Comparison of ENCODE assay signal across 14 cellular contexts in the genomic region with DNA sequence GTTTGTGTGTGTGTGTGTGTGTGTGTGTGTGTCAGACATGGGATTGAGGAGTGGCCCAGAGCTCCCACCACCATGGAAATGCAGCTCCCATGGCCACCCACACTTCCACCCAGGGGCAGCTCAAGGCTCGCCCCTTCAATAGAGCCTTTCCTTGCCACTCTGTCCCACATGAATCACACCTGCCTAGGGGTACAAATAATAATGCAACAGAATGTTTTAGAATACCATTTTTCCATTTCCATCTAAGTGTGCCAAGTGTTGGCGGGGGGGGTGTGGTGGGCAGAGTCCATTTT. TPM values are rescaled to one million over a fixed set of nuclear protein-coding genes. Genes with fewer than 3 reads are reported as not detected.
DNase-seq lines count a peak whose midpoint lies in the region; ATAC-seq, FAIRE-seq and TF ChIP-seq lines count a peak whose summit lies in the region.
"Not testable (repeated sequence)": the region's sequence is repeated elsewhere in the genome, so short reads cannot be mapped to it uniquely, and the experiment has no call there.
"Had no signal": no experiment of that assay in that cellular context is flagged by ENCODE, and none has a peak within 500 bp of the region (broad histone marks: within the 10 kb centered on the region; RNA-seq: fewer than 3 reads in every experiment).

No MANE protein-coding gene starts in this region.

- H3K9me3 Mint-ChIP-seq in activated CD4-positive, alpha-beta T cell treated with anti-CD3 and anti-CD28 coated beads, Interleukin-2, amount 10 ng/mL, durations not matched to agents 24 days and 14 days; naive thymus-derived CD4-positive, alpha-beta T cell: not testable (repeated sequence)

- not testable (repeated sequence) for TF ChIP-seq RAD21 in HCT116 (IDR thresholded peaks at IDR 0.05; ENCODE audit: low read depth)

- H3K79me2 ChIP-seq in HCT116 (ENCODE audit: insufficient read depth, low read length): not testable (repeated sequence)

- TF ChIP-seq EP300 in gastroesophageal sphincter (IDR thresholded peaks at IDR 0.05): not testable (repeated sequence)

- H3K4me1 Mint-ChIP-seq in activated CD4-positive, alpha-beta T cell treated with anti-CD3 and anti-CD28 coated beads, Interleukin-2, amount 10 ng/mL, durations not matched to agents 24 days and 14 days; naive thymus-derived CD4-positive, alpha-beta T cell: not testable (repeated sequence)

- 88% methylated on average over 1 of the region's 2 CpGs; no CpG with 5 or more reads in 1 of the 2 donors for WGBS in gastroesophageal sphincter (ENCODE audit: low coverage in 1 of 2), 2 donors

- H3K9ac ChIP-seq in HCT116 (ENCODE audit: low read length); kidney (ENCODE audit: low read length in 2 of 2): not testable (repeated sequence)

- not testable (repeated sequence) for H3K4me3 Mint-ChIP-seq in activated CD4-positive, alpha-beta T cell treated with anti-CD3 and anti-CD28 coated beads, Interleukin-2, amount 10 ng/mL, durations not matched to agents 24 days and 14 days; naive thymus-derived CD4-positive, alpha-beta T cell

- POLR2A ChIA-PET in A673 (lab: Charles Lee; ENCODE audit: low non-redundant PET) (interaction anchor here (0.6 kb wide), 1 partner anchor 192 kb away, joined by 3 read pairs; no protein-coding TSS in a partner anchor), HCT116 (lab: Charles Lee) (interaction anchor here (0.6 kb wide), 1 partner anchor 74 kb away, joined by 3 read pairs; no protein-coding TSS in a partner anchor)
- POLR2A ChIA-PET in Panc1 (lab: Charles Lee); naive thymus-derived CD4-positive, alpha-beta T cell (lab: Charles Lee): not testable (repeated sequence)

- in situ Hi-C loops in Panc1 (cut with HindIII; ENCODE audit: low pct_unique_long_range_greater_than_20kb, low sequenced_read_pairs): not testable (repeated sequence)

- H3K36me3 Mint-ChIP-seq in activated CD4-positive, alpha-beta T cell treated with anti-CD3 and anti-CD28 coated beads, Interleukin-2, amount 10 ng/mL, durations not matched to agents 24 days and 14 days (ENCODE audit: low read depth); naive thymus-derived CD4-positive, alpha-beta T cell: not testable (repeated sequence)

- not testable (repeated sequence) for H3K27ac Mint-ChIP-seq in activated CD4-positive, alpha-beta T cell treated with anti-CD3 and anti-CD28 coated beads, Interleukin-2, amount 10 ng/mL, durations not matched to agents 24 days and 14 days; naive thymus-derived CD4-positive, alpha-beta T cell

- RAD21 ChIA-PET in HCT116 (lab: Charles Lee; ENCODE audit: low non-redundant PET in 1 of 2, low total read pairs in 2 of 2, uncharacterized antibody in 2 of 2, unreplicated experiment in 2 of 2): interaction anchor here (0.6 to 1.2 kb wide), 2 partner anchors 60 to 178 kb away, joined by 3 to 4 read pairs; no protein-coding TSS in a partner anchor

- H4K20me1 ChIP-seq in HCT116 (ENCODE audit: insufficient read depth): not testable (repeated sequence)

- FAIRE-seq in kidney (lab: Jason Lieb, UNC): not testable (repeated sequence)

- H3K36me3 ChIP-seq in A673 (ENCODE audit: insufficient read depth, low read length, poor library complexity, severe bottlenecking); HCT116 (ENCODE audit: control insufficient read depth in 1 of 2, insufficient read depth in 2 of 2, low read length in 2 of 2); Panc1 (ENCODE audit: control insufficient read depth, insufficient read depth, low read length); gastroesophageal sphincter; kidney (ENCODE audit: control insufficient read depth in 1 of 2, insufficient read depth in 2 of 2, low read length in 2 of 2); naive thymus-derived CD4-positive, alpha-beta T cell (ENCODE audit: control insufficient read depth in 2 of 3, insufficient read depth in 3 of 3, low read length in 3 of 3); upper lobe of right lung: not testable (repeated sequence)

- not testable (repeated sequence) for H3K4me3 ChIP-seq in A673 (ENCODE audit: low read depth, low read length, poor library complexity, severe bottlenecking); HCT116 (replicated peaks in 1 of 2; ENCODE audit: low read depth in 1 of 2, low read length in 2 of 2); Panc1 (ENCODE audit: low read depth in 2 of 2, low read length in 2 of 2); gastroesophageal sphincter; kidney (ENCODE audit: low read length in 2 of 2); naive thymus-derived CD4-positive, alpha-beta T cell (ENCODE audit: low read length); upper lobe of right lung

- TF ChIP-seq CTCF in A673 (conservative IDR thresholded peaks at IDR 0.05; ENCODE audit: low read depth, low read length); HCT116 (IDR thresholded peaks at IDR 0.05 in 2 of 3, conservative IDR thresholded peaks at IDR 0.05 in 1 of 3; ENCODE audit: borderline replicate concordance in 1 of 3, insufficient read depth in 1 of 3, low read depth in 2 of 3, low read length in 2 of 3); Panc1 (IDR thresholded peaks at IDR 0.05); gastroesophageal sphincter (IDR thresholded peaks at IDR 0.05); kidney (IDR thresholded peaks at IDR 0.05; ENCODE audit: borderline replicate concordance, extremely low read depth, insufficient read depth); upper lobe of right lung (IDR thresholded peaks at IDR 0.05): not testable (repeated sequence)

- not testable (repeated sequence) for H2AFZ ChIP-seq in HCT116 (ENCODE audit: low read depth, low read length, poor library complexity, severe bottlenecking)

- not testable (repeated sequence) for H3K27me3 ChIP-seq in A673 (replicated peaks; ENCODE audit: insufficient read depth, low read depth, low read length, poor library complexity); HCT116 (ENCODE audit: insufficient read depth, low read length); Panc1 (ENCODE audit: control insufficient read depth, insufficient read depth, low read length); gastroesophageal sphincter; naive thymus-derived CD4-positive, alpha-beta T cell (ENCODE audit: control insufficient read depth in 2 of 2, insufficient read depth in 2 of 2, low read length in 2 of 2); upper lobe of right lung

- CTCF ChIA-PET in A673 (lab: Charles Lee): interaction anchor here (0.6 kb wide), 1 partner anchor 113 kb away, joined by 3 read pairs; no protein-coding TSS in a partner anchor
- CTCF ChIA-PET in HCT116 (lab: Charles Lee): interaction anchor here (0.7 kb wide), 2 partner anchors 105 to 113 kb away, joined by 4 to 6 read pairs; no protein-coding TSS in a partner anchor
- CTCF ChIA-PET in Panc1 (lab: Charles Lee): interaction anchor here (0.6 kb wide), 1 partner anchor 113 kb away, joined by 3 read pairs; no protein-coding TSS in a partner anchor
- CTCF ChIA-PET in naive thymus-derived CD4-positive, alpha-beta T cell (lab: Charles Lee): not testable (repeated sequence)

- H3K4me1 ChIP-seq in A673 (ENCODE audit: insufficient read depth, low read length, poor library complexity, severe bottlenecking); HCT116 (ENCODE audit: control insufficient read depth in 1 of 2, insufficient read depth in 2 of 2, low read length in 2 of 2); Panc1 (ENCODE audit: control insufficient read depth, insufficient read depth, low read length); gastroesophageal sphincter; kidney (ENCODE audit: control insufficient read depth in 1 of 2, insufficient read depth in 1 of 2, low read depth in 1 of 2, low read length in 2 of 2); naive thymus-derived CD4-positive, alpha-beta T cell (ENCODE audit: control insufficient read depth in 2 of 2, insufficient read depth in 2 of 2, low read length in 2 of 2); upper lobe of right lung: not testable (repeated sequence)

- not testable (repeated sequence) for H3K9me2 ChIP-seq in HCT116 (ENCODE audit: insufficient read depth)

- TF ChIP-seq POLR2A in HCT116 (IDR thresholded peaks at IDR 0.05; ENCODE audit: borderline replicate concordance, extremely low read depth, insufficient read depth, insufficient read length); gastroesophageal sphincter (IDR thresholded peaks at IDR 0.05): not testable (repeated sequence)

- not testable (repeated sequence) for BruUV-seq in A673 (replicated peaks; lab: Mats Ljungman, UMichigan); HCT116 (replicated peaks; lab: Mats Ljungman, UMichigan); Panc1 (replicated peaks; lab: Mats Ljungman, UMichigan)

- ATAC-seq in HCT116 (peak; percentile 50), Panc1 (peak; percentile 60), gastroesophageal sphincter (peak; percentile 25), upper lobe of right lung (peak; percentile 36)
- ATAC-seq in naive thymus-derived CD4-positive, alpha-beta T cell: peak; percentile 14

- H3K27ac ChIP-seq in A673 (ENCODE audit: low read depth, low read length, poor library complexity, severe bottlenecking); HCT116 (ENCODE audit: low read depth, low read length); Panc1 (ENCODE audit: low read length); gastroesophageal sphincter; kidney (ENCODE audit: low read depth in 2 of 2, low read length in 2 of 2); naive thymus-derived CD4-positive, alpha-beta T cell (ENCODE audit: low read depth, low read length); upper lobe of right lung: not testable (repeated sequence)

- not testable (repeated sequence) for H3K9me3 ChIP-seq in A673 (ENCODE audit: low read depth, low read length, poor library complexity, severe bottlenecking); HCT116 (ENCODE audit: control insufficient read depth in 1 of 2, insufficient read depth in 1 of 2, low read depth in 1 of 2, low read length in 2 of 2); Panc1 (ENCODE audit: control insufficient read depth, insufficient read depth, low read depth, low read length); gastroesophageal sphincter; kidney (ENCODE audit: control insufficient read depth in 1 of 2, low read length in 2 of 2); naive thymus-derived CD4-positive, alpha-beta T cell (ENCODE audit: control insufficient read depth in 2 of 3, low read length in 3 of 3); upper lobe of right lung

- intact Hi-C loops in A673 (cut with micrococcal nuclease; ENCODE audit: unreplicated experiment); HCT116 (cut with micrococcal nuclease); Panc1 (cut with micrococcal nuclease; ENCODE audit: unreplicated experiment); activated CD4-positive, alpha-beta T cell treated with anti-CD3 and anti-CD28 coated beads, Interleukin-2, amount 10 ng/mL, durations not matched to agents 24 days and 14 days (cut with micrococcal nuclease); kidney (cut with DNase I); upper lobe of right lung (cut with DNase I): not testable (repeated sequence)
- intact Hi-C loops in naive thymus-derived CD4-positive, alpha-beta T cell (cut with micrococcal nuclease): loop anchor here in 1 of 2 donors (5.0 kb wide), 1 partner anchor 60 kb away; no protein-coding TSS in a partner anchor

- DNase-seq in A673 (ENCODE audit: low spot score) (peak; percentile 0), kidney (peak; percentile 16)
- not testable (repeated sequence) for DNase-seq in HCT116 (ENCODE audit: low read depth, low spot score); Panc1 (ENCODE audit: low read depth, low spot score); naive thymus-derived CD4-positive, alpha-beta T cell; upper lobe of right lung
- DNase-seq in activated CD4-positive, alpha-beta T cell treated with anti-CD3 and anti-CD28 coated beads, Interleukin-2, amount 10 ng/mL, durations not matched to agents 24 days and 14 days: peak; percentile 38

- H3K4me2 ChIP-seq in HCT116 (ENCODE audit: low read length): not testable (repeated sequence)

- not testable (repeated sequence) for H3K27me3 Mint-ChIP-seq in activated CD4-positive, alpha-beta T cell treated with anti-CD3 and anti-CD28 coated beads, Interleukin-2, amount 10 ng/mL, durations not matched to agents 24 days and 14 days; naive thymus-derived CD4-positive, alpha-beta T cell

RNA-seq across cellular contexts. Expression of a gene that starts 19.7 kb away (rescaled TPM):
- total RNA-seq in A673 (2021) (0.44 and 0.60 TPM in 2 replicates), HCT116 (2021; ENCODE audit: unreplicated experiment) (not detected), Panc1 (2021; ENCODE audit: unreplicated experiment) (not detected), gastroesophageal sphincter (under 1 TPM in 2 of 4 donors, not detected in 2; 0.13 to 0.42 TPM), kidney (not detected), upper lobe of right lung (not detected)
- polyA plus RNA-seq in HCT116 (2012): 0.13 and 0.14 TPM in 2 replicates
- polyA plus RNA-seq in Panc1 (2012; ENCODE audit: insufficient read length): 0.39 TPM
- not detected in 2 replicates for total RNA-seq in activated CD4-positive, alpha-beta T cell treated with anti-CD3 and anti-CD28 coated beads, Interleukin-2, amount 10 ng/mL, durations not matched to agents 24 days and 14 days
- polyA plus RNA-seq in kidney (ENCODE audit: insufficient read depth, low read depth, low replicate concordance): not detected
- total RNA-seq in naive thymus-derived CD4-positive, alpha-beta T cell: under 1 TPM in 3 of 5 experiments, not detected in 2; 0.05 to 0.19 (median 0.12) TPM
- polyA plus RNA-seq in naive thymus-derived CD4-positive, alpha-beta T cell: 1 to 10 TPM in 1 of 2 donors, under 1 TPM in 1; 0.11 to 1.0 TPM
- total RNA-seq: CD4-positive, CD25-positive, alpha-beta regulatory T cell; CD8-positive, alpha-beta memory T cell; G401; H7; HepG2 had no signal
- polyA plus RNA-seq: CD8-positive, alpha-beta memory T cell; HepG2; IgD-negative memory B cell had no signal

RNA-seq across cellular contexts. Expression of a gene that starts 23.3 kb away (rescaled TPM):
- total RNA-seq in A673 (2021) (9.3 and 9.5 TPM in 2 replicates), HCT116 (2021; ENCODE audit: unreplicated experiment) (44.2 TPM), Panc1 (2021; ENCODE audit: unreplicated experiment) (37.1 TPM), gastroesophageal sphincter (10 to 100 TPM in 1 of 4 donors, 1 to 10 TPM in 3; 2.6 to 13.3 (median 5.2) TPM), kidney (43.5 TPM), upper lobe of right lung (36.9 TPM)
- polyA plus RNA-seq in HCT116 (2012): 34.1 and 35.2 TPM in 2 replicates
- 34.8 TPM for polyA plus RNA-seq in Panc1 (2012; ENCODE audit: insufficient read length)
- total RNA-seq in activated CD4-positive, alpha-beta T cell treated with anti-CD3 and anti-CD28 coated beads, Interleukin-2, amount 10 ng/mL, durations not matched to agents 24 days and 14 days: 8.7 and 9.4 TPM in 2 replicates
- 15.2 TPM for polyA plus RNA-seq in kidney (ENCODE audit: insufficient read depth, low read depth, low replicate concordance)
- 10 to 100 TPM in 1 of 5 experiments, 1 to 10 TPM in 4; 5.1 to 11.4 (median 7.3) TPM for total RNA-seq in naive thymus-derived CD4-positive, alpha-beta T cell
- polyA plus RNA-seq in naive thymus-derived CD4-positive, alpha-beta T cell: 1 to 10 TPM; 2.0 to 5.0 TPM
- total RNA-seq: G401 had no signal
